ENCODE assay signal across 5 cellular contexts in the genomic region with DNA sequence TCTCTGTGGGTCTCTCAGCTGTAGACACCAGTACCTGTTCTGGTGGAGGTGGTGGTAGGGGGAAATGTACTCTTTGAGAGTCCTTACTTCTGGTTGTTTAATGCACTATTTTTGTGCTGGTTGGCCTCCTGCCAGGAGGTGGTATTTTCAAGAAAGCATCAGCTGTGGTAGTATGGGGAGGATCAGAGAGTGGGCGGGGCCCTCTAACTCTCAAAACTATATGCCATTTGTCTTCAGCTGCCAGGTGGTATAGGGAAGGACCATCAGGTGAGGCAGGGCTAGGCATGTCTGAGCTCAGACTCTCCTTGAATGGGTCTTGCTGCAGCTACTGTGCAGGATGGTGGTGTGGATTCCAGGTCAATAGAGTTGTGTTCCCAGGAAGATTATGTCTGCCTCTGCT.
"Had no signal": no experiment of that assay in that cellular context is flagged by ENCODE, and none has a peak within 500 bp of the region (broad histone marks: within the 10 kb centered on the region; RNA-seq: fewer than 3 reads in every experiment).

No MANE protein-coding gene starts in this region.

- DNase-seq: H9, HCEC 1CT, IMR-90 had no signal

- H3K4me1 Mint-ChIP-seq: GM23338, H9 had no signal

- H3K27ac Mint-ChIP-seq: GM23338 had no signal

- H3K4me3 Mint-ChIP-seq: GM23338, H9 had no signal

- H2AFZ ChIP-seq: GM23338 had no signal

- H3K4me2 ChIP-seq: GM23338 had no signal

- H3K9me3 Mint-ChIP-seq: GM23338 had no signal

- H3K4me3 ChIP-seq: GM23338, K562 had no signal

- ATAC-seq: GM23338, K562 had no signal
